In genomic region chr7:66694286-66694685, GRCh38 we compare ENCODE assay signal across 25 cellular contexts.
"Had no signal": no experiment of that assay in that cellular context is flagged by ENCODE, and none has a peak within 500 bp of the region (broad histone marks: within the 10 kb centered on the region; RNA-seq: fewer than 3 reads in every experiment).

No MANE protein-coding gene starts in this region.

- H3K9me3 ChIP-seq: esophagus squamous epithelium, gastroesophageal sphincter, heart left ventricle, psoas muscle, right lobe of liver, testis, tibial nerve, upper lobe of right lung had no signal

- DNase-seq: cortex of kidney; effector memory CD4-positive, alpha-beta T cell; esophagus squamous epithelium; foreskin fibroblast; heart left ventricle; hippocampal formation; left colon; left ventricle myocardium superior; mesenchymal stem cell; naive B cell; psoas muscle; retina; right lobe of liver; stimulated activated CD4-positive, alpha-beta T cell treated with anti-CD3 and anti-CD28 coated beads, Interleukin-15, amount 100 ng/mL, for 24 hours; stimulated activated CD4-positive, alpha-beta T cell treated with anti-CD3 and anti-CD28 coated beads, Interleukin-1b, Interleukin-23, amount 100 ng/mL, for 48 hours; stimulated activated CD4-positive, alpha-beta T cell treated with anti-CD3 and anti-CD28 coated beads, Interleukin-4, amount 100 ng/mL, for 24 hours; stimulated activated naive B cell treated with anti-CD40 and anti-IgM and Interleukin-4, amounts not matched to agents 10 μg/mL and 1 μg/mL and 100 μg/mL, for 72 hours; stimulated activated naive CD8-positive, alpha-beta T cell treated with anti-CD3 and anti-CD28 coated beads, Interleukin-15, amount 100 ng/mL, for 72 hours; testis; upper lobe of right lung had no signal

- H3K27me3 Mint-ChIP-seq: naive B cell; stimulated activated naive B cell treated with anti-CD40 and anti-IgM and Interleukin-4, amounts not matched to agents 10 μg/mL and 1 μg/mL and 100 μg/mL, for 72 hours; stimulated activated naive CD8-positive, alpha-beta T cell treated with anti-CD3 and anti-CD28 coated beads, Interleukin-15, amount 100 ng/mL, for 72 hours had no signal

- H3K4me1 ChIP-seq: psoas muscle, right lobe of liver, testis, upper lobe of right lung had no signal

- H3K4me3 ChIP-seq: dorsolateral prefrontal cortex, esophagus squamous epithelium, gastroesophageal sphincter, heart left ventricle, lung, psoas muscle, right lobe of liver, testis, tibial nerve, upper lobe of right lung had no signal

- H3K36me3 ChIP-seq: right lobe of liver, upper lobe of right lung had no signal

- H3K27ac ChIP-seq: dorsolateral prefrontal cortex, esophagus squamous epithelium, gastroesophageal sphincter, heart left ventricle, psoas muscle, right lobe of liver, testis, tibial nerve, upper lobe of right lung had no signal

- H3K27me3 ChIP-seq: dorsolateral prefrontal cortex, esophagus squamous epithelium, gastroesophageal sphincter, heart left ventricle, right lobe of liver, testis, tibial nerve, upper lobe of right lung had no signal

- H3K4me3 Mint-ChIP-seq: naive B cell; nephron; stimulated activated naive B cell treated with anti-CD40 and anti-IgM and Interleukin-4, amounts not matched to agents 10 μg/mL and 1 μg/mL and 100 μg/mL, for 72 hours; stimulated activated naive CD8-positive, alpha-beta T cell treated with anti-CD3 and anti-CD28 coated beads, Interleukin-15, amount 100 ng/mL, for 72 hours had no signal

- ATAC-seq: gastroesophageal sphincter; heart left ventricle; left colon; left ventricle myocardium superior; psoas muscle; right lobe of liver; stimulated activated naive B cell treated with anti-CD40 and anti-IgM and Interleukin-4, amounts not matched to agents 10 μg/mL and 1 μg/mL and 100 μg/mL, for 72 hours; stimulated activated naive CD8-positive, alpha-beta T cell treated with anti-CD3 and anti-CD28 coated beads, Interleukin-15, amount 100 ng/mL, for 72 hours; upper lobe of right lung had no signal

- H3K27ac Mint-ChIP-seq: nephron; stimulated activated naive B cell treated with anti-CD40 and anti-IgM and Interleukin-4, amounts not matched to agents 10 μg/mL and 1 μg/mL and 100 μg/mL, for 72 hours had no signal

- H3K9me3 Mint-ChIP-seq: naive B cell; nephron; stimulated activated naive B cell treated with anti-CD40 and anti-IgM and Interleukin-4, amounts not matched to agents 10 μg/mL and 1 μg/mL and 100 μg/mL, for 72 hours; stimulated activated naive CD8-positive, alpha-beta T cell treated with anti-CD3 and anti-CD28 coated beads, Interleukin-15, amount 100 ng/mL, for 72 hours had no signal
